In genomic region chr14:35306114-35306513, GRCh38 we compare ENCODE assay signal across 23 cellular contexts.
"Had no signal": no experiment of that assay in that cellular context is flagged by ENCODE, and none has a peak within 500 bp of the region (broad histone marks: within the 10 kb centered on the region; RNA-seq: fewer than 3 reads in every experiment).

No MANE protein-coding gene starts in this region.

- H3K27ac ChIP-seq: esophagus squamous epithelium, ovary, suprapubic skin, transverse colon, vagina had no signal

- H3K9me3 ChIP-seq: esophagus squamous epithelium, ovary, suprapubic skin, transverse colon, vagina had no signal

- ATAC-seq: natural killer cell; sciatic nerve; stimulated activated naive CD8-positive, alpha-beta T cell treated with anti-CD3 and anti-CD28 coated beads, Interleukin-15, amount 100 ng/mL, for 72 hours had no signal

- H3K4me3 ChIP-seq: esophagus squamous epithelium, lung, ovary, smooth muscle cell, suprapubic skin, transverse colon, vagina had no signal

- H3K36me3 Mint-ChIP-seq: natural killer cell had no signal

- H3K36me3 ChIP-seq: ovary had no signal

- H3K27me3 Mint-ChIP-seq: memory B cell; stimulated activated naive CD8-positive, alpha-beta T cell treated with anti-CD3 and anti-CD28 coated beads, Interleukin-15, amount 100 ng/mL, for 72 hours had no signal

- DNase-seq: effector CD8-positive, alpha-beta T cell; esophagus squamous epithelium; hypothalamus; immature natural killer cell; islet precursor cell; natural killer cell; occipital lobe; ovary; posterior cingulate gyrus; retina; stimulated activated CD4-positive, alpha-beta T cell treated with anti-CD3 and anti-CD28 coated beads, Interleukin-12 subunit alpha, Interleukin-12 subunit beta, amount 100 ng/mL, for 4 hours; stimulated activated CD4-positive, alpha-beta T cell treated with anti-CD3 and anti-CD28 coated beads, Interleukin-1b, Interleukin-23, amount 100 ng/mL, for 48 hours; stimulated activated CD4-positive, alpha-beta T cell treated with anti-CD3 and anti-CD28 coated beads, Interleukin-4, amount 100 ng/mL, for 1 hour; stimulated activated CD8-positive, alpha-beta memory T cell treated with anti-CD3 and anti-CD28 coated beads, Interleukin-4, amount 100 ng/mL, for 48 hours; stimulated activated naive CD4-positive, alpha-beta T cell; stimulated activated naive CD8-positive, alpha-beta T cell treated with anti-CD3 and anti-CD28 coated beads, Interleukin-15, amount 100 ng/mL, for 72 hours; transverse colon had no signal

- H3K4me3 Mint-ChIP-seq: immature natural killer cell; memory B cell; natural killer cell; stimulated activated naive CD8-positive, alpha-beta T cell treated with anti-CD3 and anti-CD28 coated beads, Interleukin-15, amount 100 ng/mL, for 72 hours had no signal

- H3K27me3 ChIP-seq: esophagus squamous epithelium, ovary, suprapubic skin, transverse colon, vagina had no signal

- H3K27ac Mint-ChIP-seq: memory B cell had no signal

- H3K9me3 Mint-ChIP-seq: immature natural killer cell; memory B cell; natural killer cell; stimulated activated naive CD8-positive, alpha-beta T cell treated with anti-CD3 and anti-CD28 coated beads, Interleukin-15, amount 100 ng/mL, for 72 hours had no signal

- H3K4me2 ChIP-seq: smooth muscle cell had no signal
